ENCODE assay signal across 8 cellular contexts in genomic region chrY:3003846-3004245, GRCh38.
DNase-seq lines count a peak whose midpoint lies in the region; ATAC-seq, FAIRE-seq and TF ChIP-seq lines count a peak whose summit lies in the region.

No MANE protein-coding gene starts in this region.

- POLR2A ChIA-PET in BJ (lab: Charles Lee) (interaction anchor here (0.6 kb wide), 1 partner anchor 13 kb away, joined by 6 read pairs; no protein-coding TSS in a partner anchor), HCT116 (lab: Charles Lee) (no interaction called here)

- H3K9me2 ChIP-seq in HCT116 (ENCODE audit: insufficient read depth), result no peaks in the 10 kb centered on the region

- H3K4me2 ChIP-seq in HCT116 (ENCODE audit: low read length), result peak overlapping the region; percentile 62

- no peaks in the 10 kb centered on the region for H3K36me3 ChIP-seq in BJ (ENCODE audit: control insufficient read depth, insufficient read depth, low read length)
- H3K36me3 ChIP-seq in HCT116 (ENCODE audit: control insufficient read depth in 1 of 2, insufficient read depth in 2 of 2, low read length in 2 of 2), result no peaks in the 10 kb centered on the region
- no peaks in the 10 kb centered on the region for H3K36me3 ChIP-seq in endodermal cell (ENCODE audit: control insufficient read depth, insufficient read depth, low read length)

- DNase-seq in BJ (ENCODE audit: low read depth) (no peak), HCT116 (ENCODE audit: low read depth, low spot score) (no peak), endodermal cell (no peak), glutamatergic neuron (no peak), cerebellar cortex (ENCODE audit: low spot score) (no peak), sciatic nerve (ENCODE audit: low spot score) (no peak)
- peak; percentile 83 for DNase-seq in activated CD4-positive, alpha-beta T cell treated with anti-CD3 and anti-CD28 coated beads, Interleukin-2, amount 10 ng/mL, durations not matched to agents 24 days and 14 days

- intact Hi-C loops in HCT116 (cut with micrococcal nuclease) (no loop called here), sciatic nerve (cut with DNase I) (no loop called here)
- intact Hi-C loops in activated CD4-positive, alpha-beta T cell treated with anti-CD3 and anti-CD28 coated beads, Interleukin-2, amount 10 ng/mL, durations not matched to agents 24 days and 14 days (cut with micrococcal nuclease), result loop anchor here (5.0 kb wide), 2 partner anchors 57 to 162 kb away; partner anchors contain the start of gene RPS4Y1

- WGBS in endodermal cell (ENCODE audit: insufficient coverage in 1 of 2, insufficient read length in 1 of 2), 2 experiments, result 92 to 100% methylated on average over 1 to 5 of the region's 5 CpGs

- H3K27me3 Mint-ChIP-seq in activated CD4-positive, alpha-beta T cell treated with anti-CD3 and anti-CD28 coated beads, Interleukin-2, amount 10 ng/mL, durations not matched to agents 24 days and 14 days, result no peaks in the 10 kb centered on the region
- H3K27me3 Mint-ChIP-seq in endodermal cell (ENCODE audit: insufficient read depth) (no peaks in the 10 kb centered on the region), glutamatergic neuron (ENCODE audit: unreplicated experiment) (no peaks in the 10 kb centered on the region)

- no peaks in the 10 kb centered on the region for H4K20me1 ChIP-seq in HCT116 (ENCODE audit: insufficient read depth)

- H3K9me3 ChIP-seq in HCT116 (ENCODE audit: control insufficient read depth in 1 of 2, insufficient read depth in 1 of 2, low read depth in 1 of 2, low read length in 2 of 2), result no peaks in the 10 kb centered on the region
- no peaks in the 10 kb centered on the region for H3K9me3 ChIP-seq in endodermal cell (ENCODE audit: control insufficient read depth, low read length)

- H3K4me1 ChIP-seq in HCT116 (ENCODE audit: control insufficient read depth in 1 of 2, insufficient read depth in 2 of 2, low read length in 2 of 2), result no peaks in the 10 kb centered on the region; a peak in 1 of 4 replicates
- no peaks in the 10 kb centered on the region for H3K4me1 ChIP-seq in endodermal cell (ENCODE audit: control insufficient read depth, insufficient read depth, low read length)

- H3K27ac ChIP-seq in HCT116 (ENCODE audit: low read depth, low read length), result no peak overlapping the region
- no peak overlapping the region for H3K27ac ChIP-seq in endodermal cell (ENCODE audit: low read depth, low read length)

- CTCF ChIA-PET in BJ (lab: Yijun Ruan, JAX) (interaction anchor here (1.1 kb wide), 1 partner anchor 15 kb away, joined by 4 read pairs; no protein-coding TSS in a partner anchor), HCT116 (lab: Charles Lee) (no interaction called here)

- RAD21 ChIA-PET in HCT116 (lab: Charles Lee; ENCODE audit: low non-redundant PET in 1 of 2, low total read pairs in 2 of 2, uncharacterized antibody in 2 of 2, unreplicated experiment in 2 of 2), result no interaction called here

- H3K4me3 ChIP-seq in BJ (ENCODE audit: low read depth, low read length) (peak overlapping the region; percentile 27), HCT116 (replicated peaks in 1 of 2; ENCODE audit: low read depth in 1 of 2, low read length in 2 of 2) (peak overlapping the region in 1 of 2 experiments; percentile 34; a peak in 1 of 4 replicates), endodermal cell (ENCODE audit: low read length) (no peak overlapping the region)

- H3K4me1 Mint-ChIP-seq in activated CD4-positive, alpha-beta T cell treated with anti-CD3 and anti-CD28 coated beads, Interleukin-2, amount 10 ng/mL, durations not matched to agents 24 days and 14 days, result peaks cover 44% of the 10 kb centered on the region
- H3K4me1 Mint-ChIP-seq in endodermal cell (no peaks in the 10 kb centered on the region), glutamatergic neuron (ENCODE audit: low read depth, unreplicated experiment) (no peaks in the 10 kb centered on the region)

- no TSS peak for BruUV-seq in HCT116 (replicated peaks; lab: Mats Ljungman, UMichigan)

- H3K27me3 ChIP-seq in BJ (ENCODE audit: control insufficient read depth, insufficient read depth, low read length) (no peaks in the 10 kb centered on the region), HCT116 (ENCODE audit: insufficient read depth, low read length) (no peaks in the 10 kb centered on the region), endodermal cell (ENCODE audit: control insufficient read depth, insufficient read depth, low read length, poor library complexity, severe bottlenecking) (no peaks in the 10 kb centered on the region)

- H3K9ac ChIP-seq in HCT116 (ENCODE audit: low read length) (no peak overlapping the region), endodermal cell (ENCODE audit: extremely low read depth, low read length, poor library complexity, severe bottlenecking) (no peak overlapping the region)

- no peak for TF ChIP-seq RAD21 in HCT116 (IDR thresholded peaks at IDR 0.05; ENCODE audit: low read depth)

- TF ChIP-seq CTCF in BJ (IDR thresholded peaks at IDR 0.05; ENCODE audit: insufficient read depth, low read depth, low read length), result no peak
- TF ChIP-seq CTCF in HCT116 (IDR thresholded peaks at IDR 0.05 in 2 of 3, conservative IDR thresholded peaks at IDR 0.05 in 1 of 3; ENCODE audit: borderline replicate concordance in 1 of 3, insufficient read depth in 1 of 3, low read depth in 2 of 3, low read length in 2 of 3), result no peak
- no peak for TF ChIP-seq CTCF in endodermal cell (conservative IDR thresholded peaks at IDR 0.05)
- no peak for TF ChIP-seq CTCF in glutamatergic neuron (IDR thresholded peaks at IDR 0.05; ENCODE audit: partially characterized antibody, unreplicated experiment)

- ATAC-seq in HCT116, result peak; percentile 71; the same call in 1 of the 2 replicates
- no peak for ATAC-seq in sciatic nerve

- H3K79me2 ChIP-seq in HCT116 (ENCODE audit: insufficient read depth, low read length), result no peaks in the 10 kb centered on the region

- peak overlapping the region; percentile 93 for H3K27ac Mint-ChIP-seq in activated CD4-positive, alpha-beta T cell treated with anti-CD3 and anti-CD28 coated beads, Interleukin-2, amount 10 ng/mL, durations not matched to agents 24 days and 14 days
- H3K27ac Mint-ChIP-seq in endodermal cell (no peak overlapping the region), glutamatergic neuron (ENCODE audit: unreplicated experiment) (no peak overlapping the region)

- peak overlapping the region; percentile 91 for H3K4me3 Mint-ChIP-seq in activated CD4-positive, alpha-beta T cell treated with anti-CD3 and anti-CD28 coated beads, Interleukin-2, amount 10 ng/mL, durations not matched to agents 24 days and 14 days
- H3K4me3 Mint-ChIP-seq in endodermal cell (no peak overlapping the region), glutamatergic neuron (ENCODE audit: unreplicated experiment) (no peak overlapping the region)

- no peak for TF ChIP-seq POLR2A in HCT116 (IDR thresholded peaks at IDR 0.05; ENCODE audit: borderline replicate concordance, extremely low read depth, insufficient read depth, insufficient read length)

- peak; percentile 5 for FAIRE-seq in islet of Langerhans (lab: Jason Lieb, UNC)

- no peak overlapping the region for H2AFZ ChIP-seq in HCT116 (ENCODE audit: low read depth, low read length, poor library complexity, severe bottlenecking)

- H3K9me3 Mint-ChIP-seq in activated CD4-positive, alpha-beta T cell treated with anti-CD3 and anti-CD28 coated beads, Interleukin-2, amount 10 ng/mL, durations not matched to agents 24 days and 14 days, result no peaks in the 10 kb centered on the region
- no peaks in the 10 kb centered on the region for H3K9me3 Mint-ChIP-seq in endodermal cell
- H3K9me3 Mint-ChIP-seq in glutamatergic neuron (ENCODE audit: unreplicated experiment), result no peaks in the 10 kb centered on the region

- H3K36me3 Mint-ChIP-seq in activated CD4-positive, alpha-beta T cell treated with anti-CD3 and anti-CD28 coated beads, Interleukin-2, amount 10 ng/mL, durations not matched to agents 24 days and 14 days (ENCODE audit: low read depth), result peaks cover 7% of the 10 kb centered on the region
- H3K36me3 Mint-ChIP-seq in endodermal cell (ENCODE audit: low read depth), result no peaks in the 10 kb centered on the region
- H3K36me3 Mint-ChIP-seq in glutamatergic neuron (ENCODE audit: unreplicated experiment), result no peaks in the 10 kb centered on the region

TF ChIP-seq in HCT116, 20 proteins besides CTCF, POLR2A, EP300 and RAD21:
- no peak for TF ChIP-seq POLR2AphosphoS5 (IDR thresholded peaks at IDR 0.05; ENCODE audit: low read depth, low read length)
